9 cellular contexts compared by ENCODE assay signal in the genomic region with DNA sequence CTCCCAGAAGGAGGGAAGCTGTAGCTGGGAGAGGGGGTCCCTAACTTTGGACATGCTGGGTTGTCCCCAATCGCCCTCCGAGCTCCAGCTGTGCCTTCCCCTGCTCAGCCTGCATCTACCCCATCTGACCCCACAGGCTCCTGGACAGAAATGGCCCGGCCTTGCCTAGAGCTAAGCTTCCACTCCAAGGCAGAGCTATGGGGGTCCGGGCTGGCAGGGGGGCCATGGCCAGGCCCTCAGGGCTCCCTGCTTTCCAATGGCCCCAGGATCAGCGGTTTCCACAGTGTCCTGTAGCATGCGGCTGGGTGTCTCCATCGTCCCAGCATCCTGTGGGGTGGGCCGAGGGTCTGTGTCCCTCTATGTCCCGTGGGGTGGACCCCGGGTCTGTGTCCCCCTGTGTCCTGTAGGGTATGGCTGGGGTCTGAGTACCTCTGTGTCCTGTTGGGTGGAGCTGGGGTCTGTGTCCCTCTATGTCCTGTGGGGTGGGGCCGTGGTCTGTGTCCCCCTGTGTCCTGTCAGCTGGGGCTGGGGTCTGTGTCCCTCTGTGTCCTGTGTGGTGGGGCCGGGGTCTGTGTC.
DNase-seq lines count a peak whose midpoint lies in the region; ATAC-seq and FAIRE-seq lines count a peak whose summit lies in the region.
"Had no signal": no experiment of that assay in that cellular context is flagged by ENCODE, and none has a peak within 500 bp of the region (broad histone marks: within the 10 kb centered on the region; RNA-seq: fewer than 3 reads in every experiment).

No MANE protein-coding gene starts in this region.

- H3K27me3 Mint-ChIP-seq in central memory CD8-positive, alpha-beta T cell = peaks cover 1% of the 10 kb centered on the region
- no peaks in the 10 kb centered on the region for H3K27me3 Mint-ChIP-seq in naive thymus-derived CD4-positive, alpha-beta T cell

- peak overlapping the region; percentile 63 for H3K4me3 ChIP-seq in naive thymus-derived CD4-positive, alpha-beta T cell (ENCODE audit: low read length)

- H3K27me3 ChIP-seq in naive thymus-derived CD4-positive, alpha-beta T cell (ENCODE audit: control insufficient read depth in 2 of 2, insufficient read depth in 2 of 2, low read length in 2 of 2) = no peaks in the 10 kb centered on the region

- H3K36me3 Mint-ChIP-seq in central memory CD8-positive, alpha-beta T cell (ENCODE audit: insufficient read depth) = peaks cover 5% of the 10 kb centered on the region
- no peaks in the 10 kb centered on the region for H3K36me3 Mint-ChIP-seq in naive thymus-derived CD4-positive, alpha-beta T cell

- peak overlapping the region; percentile 84 for H3K27ac ChIP-seq in naive thymus-derived CD4-positive, alpha-beta T cell (ENCODE audit: low read depth, low read length)
- H3K27ac ChIP-seq: C4-2B had no signal

- ATAC-seq in Right ventricle myocardium inferior = peak; percentile 18
- no peak for ATAC-seq in left cardiac atrium
- no peak for ATAC-seq in central memory CD8-positive, alpha-beta T cell (replicated peaks; ENCODE audit: extremely low read depth, poor library complexity, severe bottlenecking)
- ATAC-seq in naive thymus-derived CD4-positive, alpha-beta T cell = no peak
- ATAC-seq in GM18907 (IDR thresholded peaks at IDR 0.05; ENCODE audit: unreplicated experiment) = no peak

- POLR2A ChIA-PET in naive thymus-derived CD4-positive, alpha-beta T cell (lab: Charles Lee) = interaction anchor here (0.6 to 2.0 kb wide), 12 partner anchors 10 to 1787 kb away, joined by 3 to 26 read pairs (median 4); a partner anchor contains a TSS

- no peak for DNase-seq in Right ventricle myocardium inferior (ENCODE audit: missing footprints)
- DNase-seq in left cardiac atrium = no peak
- no peak for DNase-seq in central memory CD8-positive, alpha-beta T cell (ENCODE audit: low spot score in 2 of 2)
- no peak for DNase-seq in naive thymus-derived CD4-positive, alpha-beta T cell
- DNase-seq in urothelium cell line (ENCODE audit: low spot score) = no peak
- no peak for DNase-seq in DMS53 (lab: John Stamatoyannopoulos, UW)
- no peak for DNase-seq in cerebellar cortex (ENCODE audit: low spot score)

- H3K4me1 ChIP-seq in naive thymus-derived CD4-positive, alpha-beta T cell (ENCODE audit: control insufficient read depth in 2 of 2, insufficient read depth in 2 of 2, low read length in 2 of 2) = peaks cover 10 to 20% of the 10 kb centered on the region in 2 donors

- peaks cover 0 to 5% (median 0%) of the 10 kb centered on the region in 3 experiments for H3K9me3 ChIP-seq in naive thymus-derived CD4-positive, alpha-beta T cell (ENCODE audit: control insufficient read depth in 2 of 3, low read length in 3 of 3)

- peaks cover 16% of the 10 kb centered on the region for H3K4me1 Mint-ChIP-seq in central memory CD8-positive, alpha-beta T cell
- peaks cover 0 to 19% (median 11%) of the 10 kb centered on the region in 7 donors for H3K4me1 Mint-ChIP-seq in naive thymus-derived CD4-positive, alpha-beta T cell

- peak overlapping the region; percentile 80 for H3K4me3 Mint-ChIP-seq in central memory CD8-positive, alpha-beta T cell
- H3K4me3 Mint-ChIP-seq in naive thymus-derived CD4-positive, alpha-beta T cell = peak overlapping the region; percentile 66 to 96 (median 84)

- CTCF ChIA-PET in naive thymus-derived CD4-positive, alpha-beta T cell (lab: Charles Lee) = interaction anchor here (0.6 to 2.0 kb wide), 4 partner anchors 14 to 293 kb away, joined by 3 to 8 read pairs (median 6); a partner anchor contains a TSS

- H3K9me3 Mint-ChIP-seq in central memory CD8-positive, alpha-beta T cell = no peaks in the 10 kb centered on the region
- no peaks in the 10 kb centered on the region for H3K9me3 Mint-ChIP-seq in naive thymus-derived CD4-positive, alpha-beta T cell

- peak; percentile 84 for FAIRE-seq in urothelium cell line (lab: Jason Lieb, UNC)

- intact Hi-C loops in Right ventricle myocardium inferior (cut with DNase I) = loop anchor here (2.0 to 5.0 kb wide), 2 partner anchors 18 to 185 kb away; a partner anchor contains a TSS
- intact Hi-C loops in left cardiac atrium (cut with DNase I) = no loop called here
- intact Hi-C loops in naive thymus-derived CD4-positive, alpha-beta T cell (cut with micrococcal nuclease) = loop anchor here in 1 of 2 donors (1.0 to 5.0 kb wide), 6 partner anchors 14 to 1045 kb away; a partner anchor contains a TSS

- no peaks in the 10 kb centered on the region for H3K36me3 ChIP-seq in naive thymus-derived CD4-positive, alpha-beta T cell (ENCODE audit: control insufficient read depth in 2 of 3, insufficient read depth in 3 of 3, low read length in 3 of 3)

- H3K27ac Mint-ChIP-seq in central memory CD8-positive, alpha-beta T cell (ENCODE audit: low read depth) = peak overlapping the region; percentile 87
- peak overlapping the region; percentile 79 to 99 (median 95) for H3K27ac Mint-ChIP-seq in naive thymus-derived CD4-positive, alpha-beta T cell
